In genomic region chr9:20551236-20551635, GRCh38 we compare ENCODE assay signal across 12 cellular contexts.
A peak's percentile ranks its signal among the peaks of the same experiment; 100 is the strongest.
DNase-seq lines count a peak whose midpoint lies in the region; ATAC-seq lines count a peak whose summit lies in the region.
"Had no signal": no experiment of that assay in that cellular context is flagged by ENCODE, and none has a peak within 500 bp of the region (broad histone marks: within the 10 kb centered on the region; RNA-seq: fewer than 3 reads in every experiment).

No MANE protein-coding gene starts in this region.

- peaks cover 7% of the 10 kb centered on the region for H3K9me3 Mint-ChIP-seq in activated CD4-positive, alpha-beta T cell treated with anti-CD3 and anti-CD28 coated beads, Interleukin-2, amount 10 ng/mL, durations not matched to agents 24 days and 14 days
- H3K9me3 Mint-ChIP-seq in stimulated activated effector memory CD8-positive, alpha-beta T cell treated with anti-CD3 and anti-CD28 coated beads, Interleukin-12 subunit alpha, Interleukin-12 subunit beta, amount 100 ng/mL, for 72 hours, result no peaks in the 10 kb centered on the region
- H3K9me3 Mint-ChIP-seq: H9 had no signal

- no peak overlapping the region for H4K12ac ChIP-seq in trophoblast cell (ENCODE audit: low read depth, low read length)

- no peak overlapping the region for H3K4me2 ChIP-seq in trophoblast cell (ENCODE audit: low read length)

- no peak overlapping the region for H2AFZ ChIP-seq in trophoblast cell (ENCODE audit: insufficient read depth, low read length, poor library complexity)

- H3K4me3 Mint-ChIP-seq in activated CD4-positive, alpha-beta T cell treated with anti-CD3 and anti-CD28 coated beads, Interleukin-2, amount 10 ng/mL, durations not matched to agents 24 days and 14 days, result peak overlapping the region; percentile 56
- H3K4me3 Mint-ChIP-seq in T-helper 17 cell, result no peak overlapping the region
- no peak overlapping the region for H3K4me3 Mint-ChIP-seq in stimulated activated effector memory CD8-positive, alpha-beta T cell treated with anti-CD3 and anti-CD28 coated beads, Interleukin-12 subunit alpha, Interleukin-12 subunit beta, amount 100 ng/mL, for 72 hours
- H3K4me3 Mint-ChIP-seq: H9 had no signal

- peaks cover 0 to 2% of the 10 kb centered on the region in 2 experiments for H3K4me1 ChIP-seq in trophoblast cell (ENCODE audit: control insufficient read depth in 1 of 2, insufficient read depth in 2 of 2, low read length in 2 of 2)

- no peak overlapping the region for H3K14ac ChIP-seq in trophoblast cell (ENCODE audit: low read length)

- no peaks in the 10 kb centered on the region for H3K27me3 ChIP-seq in trophoblast cell (ENCODE audit: insufficient read depth, low read length)
- H3K27me3 ChIP-seq: spleen had no signal

- H4K8ac ChIP-seq in trophoblast cell (ENCODE audit: low read depth, low read length), result no peak overlapping the region

- ATAC-seq in T-helper 17 cell, result no peak
- ATAC-seq in stimulated activated effector memory CD8-positive, alpha-beta T cell treated with anti-CD3 and anti-CD28 coated beads, Interleukin-12 subunit alpha, Interleukin-12 subunit beta, amount 100 ng/mL, for 72 hours, result no peak

- H3K27me3 Mint-ChIP-seq in activated CD4-positive, alpha-beta T cell treated with anti-CD3 and anti-CD28 coated beads, Interleukin-2, amount 10 ng/mL, durations not matched to agents 24 days and 14 days, result no peaks in the 10 kb centered on the region
- no peaks in the 10 kb centered on the region for H3K27me3 Mint-ChIP-seq in T-helper 17 cell

- H2BK12ac ChIP-seq in trophoblast cell (ENCODE audit: low read length), result no peak overlapping the region

- no peaks in the 10 kb centered on the region for H3K79me1 ChIP-seq in trophoblast cell (ENCODE audit: low read length)

- H2BK120ac ChIP-seq in trophoblast cell (ENCODE audit: insufficient read depth, low read length, poor library complexity), result no peak overlapping the region

- peaks cover 12% of the 10 kb centered on the region for H3K36me3 Mint-ChIP-seq in activated CD4-positive, alpha-beta T cell treated with anti-CD3 and anti-CD28 coated beads, Interleukin-2, amount 10 ng/mL, durations not matched to agents 24 days and 14 days (ENCODE audit: low read depth)
- no peaks in the 10 kb centered on the region for H3K36me3 Mint-ChIP-seq in T-helper 17 cell (ENCODE audit: low read depth)
- no peaks in the 10 kb centered on the region for H3K36me3 Mint-ChIP-seq in stimulated activated effector memory CD8-positive, alpha-beta T cell treated with anti-CD3 and anti-CD28 coated beads, Interleukin-12 subunit alpha, Interleukin-12 subunit beta, amount 100 ng/mL, for 72 hours

- H4K91ac ChIP-seq in trophoblast cell (ENCODE audit: low read depth, low read length), result no peak overlapping the region

- no peak overlapping the region for H3K23ac ChIP-seq in trophoblast cell (ENCODE audit: low read length)

- H3K4ac ChIP-seq in trophoblast cell (ENCODE audit: low read depth, low read length), result no peak overlapping the region

- no peak overlapping the region for H2AK5ac ChIP-seq in trophoblast cell (ENCODE audit: low read length)

- no peak overlapping the region for H3K9ac ChIP-seq in trophoblast cell (ENCODE audit: low read length)

- H3K18ac ChIP-seq in trophoblast cell (ENCODE audit: low read length), result no peak overlapping the region

- no peaks in the 10 kb centered on the region for H3K36me3 ChIP-seq in trophoblast cell (ENCODE audit: control insufficient read depth in 1 of 2, insufficient read depth in 2 of 2, low read length in 2 of 2)
- H3K36me3 ChIP-seq: spleen had no signal

- no peak overlapping the region for H3K4me3 ChIP-seq in trophoblast cell (ENCODE audit: low read depth, low read length)
- H3K4me3 ChIP-seq: spleen had no signal

- peaks cover 55% of the 10 kb centered on the region for H3K4me1 Mint-ChIP-seq in activated CD4-positive, alpha-beta T cell treated with anti-CD3 and anti-CD28 coated beads, Interleukin-2, amount 10 ng/mL, durations not matched to agents 24 days and 14 days
- H3K4me1 Mint-ChIP-seq in T-helper 17 cell, result peaks cover 51% of the 10 kb centered on the region
- H3K4me1 Mint-ChIP-seq in stimulated activated effector memory CD8-positive, alpha-beta T cell treated with anti-CD3 and anti-CD28 coated beads, Interleukin-12 subunit alpha, Interleukin-12 subunit beta, amount 100 ng/mL, for 72 hours, result peaks cover 55% of the 10 kb centered on the region

- H2BK5ac ChIP-seq in trophoblast cell (ENCODE audit: low read depth, low read length, poor library complexity), result no peak overlapping the region

- H3K9me3 ChIP-seq in T-helper 17 cell (ENCODE audit: control insufficient read depth, low read length, poor library complexity, severe bottlenecking), result no peaks in the 10 kb centered on the region
- H3K9me3 ChIP-seq in trophoblast cell (ENCODE audit: insufficient read depth, low read depth, low read length), result no peaks in the 10 kb centered on the region
- H3K9me3 ChIP-seq: spleen had no signal

- H3K27ac ChIP-seq in trophoblast cell (ENCODE audit: low read depth, low read length), result no peak overlapping the region
- H3K27ac ChIP-seq: spleen had no signal

- H3K27ac Mint-ChIP-seq in activated CD4-positive, alpha-beta T cell treated with anti-CD3 and anti-CD28 coated beads, Interleukin-2, amount 10 ng/mL, durations not matched to agents 24 days and 14 days, result no peak overlapping the region
- peak overlapping the region; percentile 88 for H3K27ac Mint-ChIP-seq in T-helper 17 cell
- peak overlapping the region; percentile 6 for H3K27ac Mint-ChIP-seq in stimulated activated effector memory CD8-positive, alpha-beta T cell treated with anti-CD3 and anti-CD28 coated beads, Interleukin-12 subunit alpha, Interleukin-12 subunit beta, amount 100 ng/mL, for 72 hours

- no peaks in the 10 kb centered on the region for H3K79me2 ChIP-seq in trophoblast cell (ENCODE audit: control insufficient read depth, insufficient read depth, low read length, poor library complexity)

- DNase-seq in activated CD4-positive, alpha-beta T cell treated with anti-CD3 and anti-CD28 coated beads, Interleukin-2, amount 10 ng/mL, durations not matched to agents 24 days and 14 days, result no peak
- no peak for DNase-seq in activated CD4-positive, alpha-beta T cell treated with anti-CD3 and anti-CD28 coated beads, Interleukin-2, amount 50 U/mL, for 4 hours
- DNase-seq in T-helper 17 cell (no peak), kidney glomerular epithelial cell (lab: John Stamatoyannopoulos, UW) (peak; percentile 75), superior temporal gyrus (ENCODE audit: extremely low spot score) (no peak), middle frontal gyrus (ENCODE audit: extremely low spot score, low spot score) (no peak), trophoblast cell (no peak)
- no peak for DNase-seq in stimulated activated effector memory CD8-positive, alpha-beta T cell treated with anti-CD3 and anti-CD28 coated beads, Interleukin-12 subunit alpha, Interleukin-12 subunit beta, amount 100 ng/mL, for 72 hours (ENCODE audit: low spot score in 2 of 2)
- DNase-seq: H9, MV-4-11, NCI-H446 treated with DMSO at 0.1 percent for 48 hours, spleen had no signal

- intact Hi-C loops in activated CD4-positive, alpha-beta T cell treated with anti-CD3 and anti-CD28 coated beads, Interleukin-2, amount 10 ng/mL, durations not matched to agents 24 days and 14 days (cut with micrococcal nuclease), result loop anchor here (5.0 to 10.0 kb wide), 4 partner anchors 109 to 624 kb away; no protein-coding TSS in a partner anchor
